8 cellular contexts compared by ENCODE assay signal in genomic region chr13:26929971-26930730, GRCh38.
DNase-seq lines count a peak whose midpoint lies in the region; ATAC-seq, FAIRE-seq and TF ChIP-seq lines count a peak whose summit lies in the region.

No MANE protein-coding gene starts in this region.

- H3K27me3 ChIP-seq in neuron (ENCODE audit: insufficient read depth, low read length) (peaks cover 2% of the 10 kb centered on the region), stomach (peaks cover 0 to 14% (median 0%) of the 10 kb centered on the region in 3 donors)

- no peak for TF ChIP-seq EP300 in stomach (IDR thresholded peaks at IDR 0.05)

- TF ChIP-seq CTCF in stomach (IDR thresholded peaks at IDR 0.05) = peak in 4 of 7 experiments; percentile 67 to 93 (median 90)

- peak; percentile 78 for FAIRE-seq in GM12891 (lab: Jason Lieb, UNC)

- H3K4me1 ChIP-seq in neuron (ENCODE audit: insufficient read depth, low read length) (no peaks in the 10 kb centered on the region), stomach (peaks cover 0 to 7% (median 3%) of the 10 kb centered on the region in 4 donors)

- no peak for TF ChIP-seq POLR2A in GM12891 (IDR thresholded peaks at IDR 0.05; ENCODE audit: low read depth, low read length)
- no peak for TF ChIP-seq POLR2A in stomach (IDR thresholded peaks at IDR 0.05)

- H3K4me3 ChIP-seq in neuron (ENCODE audit: low read length) = peak overlapping the region; percentile 7
- H3K4me3 ChIP-seq in stomach = no peak overlapping the region

- ATAC-seq in GM19395 (IDR thresholded peaks at IDR 0.05; ENCODE audit: unreplicated experiment) = no peak

- WGBS in stomach, 5 donors = 10 to 11% (median 10%) methylated on average over 21 of the region's 21 CpGs

- no peaks in the 10 kb centered on the region for H3K9me3 ChIP-seq in neuron (ENCODE audit: low read length)
- H3K9me3 ChIP-seq in stomach = no peaks in the 10 kb centered on the region

- DNase-seq in GM12891 (ENCODE audit: insufficient read length, low spot score) (peak; percentile 54), LHCN-M2 (ENCODE audit: low read depth) (peak; percentile 37), RKO (ENCODE audit: low spot score) (peak; percentile 63), fibroblast of the conjunctiva (ENCODE audit: low read depth) (peak; percentile 37), stomach (peak; percentile 69)
- peak; percentile 54 to 64 for DNase-seq in activated T-helper 1 cell treated with anti-CD3 and anti-CD28 coated beads, Interleukin-2, amount 50 U/mL, for 16 hours (ENCODE audit: low read depth in 1 of 2, low spot score in 1 of 2)

- intact Hi-C loops in stomach (cut with DNase I; ENCODE audit: low total_unique reads) = loop anchor here (10.0 kb wide), 1 partner anchor 215 kb away; no protein-coding TSS in a partner anchor

- H3K36me3 ChIP-seq in neuron (ENCODE audit: insufficient read depth, low read length) (no peaks in the 10 kb centered on the region), stomach (no peaks in the 10 kb centered on the region)

- no peak overlapping the region for H3K27ac ChIP-seq in stomach

- H2AFZ ChIP-seq in neuron (ENCODE audit: low read depth, low read length) = peak overlapping the region; percentile 46

TF ChIP-seq in GM12891, 5 proteins besides CTCF, POLR2A, EP300 and RAD21:
- TF ChIP-seq TAF1 (IDR thresholded peaks at IDR 0.05; ENCODE audit: low read depth, low read length) (no peak), PAX5 (IDR thresholded peaks at IDR 0.05; ENCODE audit: insufficient read depth, low read length, severe bottlenecking) (no peak), POU2F2 (IDR thresholded peaks at IDR 0.05; ENCODE audit: low read depth, low read length) (no peak), POLR2AphosphoS5 (IDR thresholded peaks at IDR 0.05; ENCODE audit: low read depth, low read length) (no peak), SPI1 (IDR thresholded peaks at IDR 0.05; ENCODE audit: low read depth, low read length) (no peak)
